ENCODE assay signal across 1 cellular context in the genomic region with DNA sequence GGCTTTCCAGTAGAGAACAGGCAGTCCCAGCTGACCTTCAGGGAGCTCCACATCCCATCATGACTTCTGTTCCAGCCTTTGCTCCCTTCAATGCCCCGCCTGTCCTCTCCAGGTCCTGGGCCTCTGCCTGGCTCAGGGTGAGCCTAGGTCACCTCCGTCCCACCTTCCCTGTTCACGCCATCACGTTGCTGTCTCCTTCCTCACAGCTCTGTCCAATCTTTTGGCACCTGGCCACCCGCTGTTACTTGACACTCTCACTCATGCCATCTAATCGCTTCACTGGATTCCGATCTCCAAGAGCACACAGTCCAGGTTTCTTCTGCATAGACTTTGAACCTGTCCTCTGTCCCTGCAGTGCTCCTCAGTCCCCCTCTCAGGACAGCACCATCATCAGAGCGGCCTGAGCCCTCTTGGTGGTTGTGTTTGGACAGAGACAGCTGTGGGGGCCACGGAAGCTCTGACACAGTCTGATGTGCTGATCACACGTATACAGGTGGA.
TF ChIP-seq lines count a peak whose summit lies in the region.

No MANE protein-coding gene starts in this region.

TF ChIP-seq in HepG2, 621 proteins besides CTCF, POLR2A, EP300 and RAD21 (continued from another document and continues in another):
- TF ChIP-seq, protein P1, sequence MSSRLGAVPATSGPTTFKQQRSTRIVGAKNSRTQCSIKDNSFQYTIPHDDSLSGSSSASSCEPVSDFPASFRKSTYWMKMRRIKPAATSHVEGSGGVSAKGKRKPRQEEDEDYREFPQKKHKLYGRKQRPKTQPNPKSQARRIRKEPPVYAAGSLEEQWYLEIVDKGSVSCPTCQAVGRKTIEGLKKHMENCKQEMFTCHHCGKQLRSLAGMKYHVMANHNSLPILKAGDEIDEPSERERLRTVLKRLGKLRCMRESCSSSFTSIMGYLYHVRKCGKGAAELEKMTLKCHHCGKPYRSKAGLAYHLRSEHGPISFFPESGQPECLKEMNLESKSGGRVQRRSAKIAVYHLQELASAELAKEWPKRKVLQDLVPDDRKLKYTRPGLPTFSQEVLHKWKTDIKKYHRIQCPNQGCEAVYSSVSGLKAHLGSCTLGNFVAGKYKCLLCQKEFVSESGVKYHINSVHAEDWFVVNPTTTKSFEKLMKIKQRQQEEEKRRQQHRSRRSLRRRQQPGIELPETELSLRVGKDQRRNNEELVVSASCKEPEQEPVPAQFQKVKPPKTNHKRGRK (CRISPR knock-in tag; IDR thresholded peaks at IDR 0.05): 0 out of 2 replicates have a peak, but pooled peaks have one; percentile 77
- TF ChIP-seq ZEB1 (IDR thresholded peaks at IDR 0.05; ENCODE audit: insufficient replicate concordance, low read depth) (peak; percentile 33), ZNF7 (CRISPR knock-in tag; IDR thresholded peaks at IDR 0.05) (no peak), ZMYM2 (CRISPR knock-in tag; IDR thresholded peaks at IDR 0.05) (peak; percentile 97), ZNF414 (CRISPR knock-in tag; IDR thresholded peaks at IDR 0.05) (peak; percentile 86), FLYWCH1 (CRISPR knock-in tag; IDR thresholded peaks at IDR 0.05) (no peak), PAX8 (CRISPR knock-in tag; IDR thresholded peaks at IDR 0.05; ENCODE audit: borderline replicate concordance) (no peak), NPAS2 (CRISPR knock-in tag; IDR thresholded peaks at IDR 0.05; ENCODE audit: borderline replicate concordance) (no peak), HNF4A (CRISPR knock-in tag; IDR thresholded peaks at IDR 0.05) (peak; percentile 100), SKI (IDR thresholded peaks at IDR 0.05; ENCODE audit: partially characterized antibody) (peak; percentile 59), ZNF576 (CRISPR knock-in tag; IDR thresholded peaks at IDR 0.05) (no peak), SNAPC2 (CRISPR knock-in tag; IDR thresholded peaks at IDR 0.05) (no peak), MIXL1 (CRISPR knock-in tag; IDR thresholded peaks at IDR 0.05) (peak; percentile 34; the same call in 1 of the 2 replicates), ZNF841 (CRISPR knock-in tag; IDR thresholded peaks at IDR 0.05; ENCODE audit: borderline replicate concordance) (no peak; the same call in 1 of the 2 replicates), TMF1 (CRISPR knock-in tag; IDR thresholded peaks at IDR 0.05; ENCODE audit: low read depth) (no peak), KLF6 (CRISPR knock-in tag; IDR thresholded peaks at IDR 0.05) (no peak), ZNF878 (CRISPR knock-in tag; IDR thresholded peaks at IDR 0.05) (no peak), ZFAT (CRISPR knock-in tag; conservative IDR thresholded peaks at IDR 0.05) (no peak), SATB2 (CRISPR knock-in tag; IDR thresholded peaks at IDR 0.05) (0 out of 2 replicates have a peak, but pooled peaks have one; percentile 3), CBX1 (IDR thresholded peaks at IDR 0.05; ENCODE audit: low read depth) (no peak), MED13 (CRISPR knock-in tag; IDR thresholded peaks at IDR 0.05) (no peak), ISL2 (CRISPR knock-in tag; IDR thresholded peaks at IDR 0.05) (0 out of 2 replicates have a peak, but pooled peaks have one; percentile 14), CEBPB (IDR thresholded peaks at IDR 0.05; ENCODE audit: borderline replicate concordance, low read depth, low read length) (no peak), ZNF337 (CRISPR knock-in tag; IDR thresholded peaks at IDR 0.05; ENCODE audit: borderline replicate concordance, low read depth) (no peak), ZNF383 (CRISPR knock-in tag; IDR thresholded peaks at IDR 0.05; ENCODE audit: borderline replicate concordance) (no peak), GLI4 (CRISPR knock-in tag; IDR thresholded peaks at IDR 0.05; ENCODE audit: borderline replicate concordance) (peak; percentile 50; the same call in 1 of the 2 replicates), KDM2A (CRISPR knock-in tag; IDR thresholded peaks at IDR 0.05; ENCODE audit: borderline replicate concordance, low read depth) (peak; percentile 54; the same call in 1 of the 2 replicates), TP53 (CRISPR knock-in tag; conservative IDR thresholded peaks at IDR 0.05) (no peak), SMAD3 (CRISPR knock-in tag; IDR thresholded peaks at IDR 0.05) (no peak; the same call in none of the 2 replicates), ZNF460 (CRISPR knock-in tag; IDR thresholded peaks at IDR 0.05; ENCODE audit: borderline replicate concordance) (no peak; the same call in 1 of the 2 replicates), ZFP91 (CRISPR knock-in tag; IDR thresholded peaks at IDR 0.05; ENCODE audit: borderline replicate concordance) (peak; percentile 89), ZNF350 (CRISPR knock-in tag; IDR thresholded peaks at IDR 0.05; ENCODE audit: borderline replicate concordance, low read depth) (peak; percentile 67), ZNF850 (CRISPR knock-in tag; conservative IDR thresholded peaks at IDR 0.05) (no peak), ZNF484 (CRISPR knock-in tag; IDR thresholded peaks at IDR 0.05; ENCODE audit: borderline replicate concordance, low read depth) (no peak), KLF12 (CRISPR knock-in tag; IDR thresholded peaks at IDR 0.05; ENCODE audit: borderline replicate concordance) (no peak), ZZZ3 (CRISPR knock-in tag; IDR thresholded peaks at IDR 0.05; ENCODE audit: borderline replicate concordance) (no peak), HNRNPK (IDR thresholded peaks at IDR 0.05; ENCODE audit: low read depth, low read length, poor library complexity, severe bottlenecking) (no peak)
- TF ChIP-seq, protein P2, sequence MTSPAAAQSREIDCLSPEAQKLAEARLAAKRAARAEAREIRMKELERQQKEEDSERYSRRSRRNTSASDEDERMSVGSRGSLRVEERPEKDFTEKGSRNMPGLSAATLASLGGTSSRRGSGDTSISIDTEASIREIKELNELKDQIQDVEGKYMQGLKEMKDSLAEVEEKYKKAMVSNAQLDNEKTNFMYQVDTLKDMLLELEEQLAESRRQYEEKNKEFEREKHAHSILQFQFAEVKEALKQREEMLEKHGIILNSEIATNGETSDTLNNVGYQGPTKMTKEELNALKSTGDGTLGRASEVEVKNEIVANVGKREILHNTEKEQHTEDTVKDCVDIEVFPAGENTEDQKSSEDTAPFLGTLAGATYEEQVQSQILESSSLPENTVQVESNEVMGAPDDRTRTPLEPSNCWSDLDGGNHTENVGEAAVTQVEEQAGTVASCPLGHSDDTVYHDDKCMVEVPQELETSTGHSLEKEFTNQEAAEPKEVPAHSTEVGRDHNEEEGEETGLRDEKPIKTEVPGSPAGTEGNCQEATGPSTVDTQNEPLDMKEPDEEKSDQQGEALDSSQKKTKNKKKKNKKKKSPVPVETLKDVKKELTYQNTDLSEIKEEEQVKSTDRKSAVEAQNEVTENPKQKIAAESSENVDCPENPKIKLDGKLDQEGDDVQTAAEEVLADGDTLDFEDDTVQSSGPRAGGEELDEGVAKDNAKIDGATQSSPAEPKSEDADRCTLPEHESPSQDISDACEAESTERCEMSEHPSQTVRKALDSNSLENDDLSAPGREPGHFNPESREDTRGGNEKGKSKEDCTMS (CRISPR knock-in tag; conservative IDR thresholded peaks at IDR 0.05): no peak; the same call in 1 of the 2 replicates
- TF ChIP-seq, protein P3, sequence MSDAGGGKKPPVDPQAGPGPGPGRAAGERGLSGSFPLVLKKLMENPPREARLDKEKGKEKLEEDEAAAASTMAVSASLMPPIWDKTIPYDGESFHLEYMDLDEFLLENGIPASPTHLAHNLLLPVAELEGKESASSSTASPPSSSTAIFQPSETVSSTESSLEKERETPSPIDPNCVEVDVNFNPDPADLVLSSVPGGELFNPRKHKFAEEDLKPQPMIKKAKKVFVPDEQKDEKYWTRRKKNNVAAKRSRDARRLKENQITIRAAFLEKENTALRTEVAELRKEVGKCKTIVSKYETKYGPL (CRISPR knock-in tag; IDR thresholded peaks at IDR 0.05): no peak
- TF ChIP-seq, protein P4, sequence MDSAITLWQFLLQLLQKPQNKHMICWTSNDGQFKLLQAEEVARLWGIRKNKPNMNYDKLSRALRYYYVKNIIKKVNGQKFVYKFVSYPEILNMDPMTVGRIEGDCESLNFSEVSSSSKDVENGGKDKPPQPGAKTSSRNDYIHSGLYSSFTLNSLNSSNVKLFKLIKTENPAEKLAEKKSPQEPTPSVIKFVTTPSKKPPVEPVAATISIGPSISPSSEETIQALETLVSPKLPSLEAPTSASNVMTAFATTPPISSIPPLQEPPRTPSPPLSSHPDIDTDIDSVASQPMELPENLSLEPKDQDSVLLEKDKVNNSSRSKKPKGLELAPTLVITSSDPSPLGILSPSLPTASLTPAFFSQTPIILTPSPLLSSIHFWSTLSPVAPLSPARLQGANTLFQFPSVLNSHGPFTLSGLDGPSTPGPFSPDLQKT (CRISPR knock-in tag; IDR thresholded peaks at IDR 0.05; ENCODE audit: borderline replicate concordance): no peak
- TF ChIP-seq, protein P5, sequence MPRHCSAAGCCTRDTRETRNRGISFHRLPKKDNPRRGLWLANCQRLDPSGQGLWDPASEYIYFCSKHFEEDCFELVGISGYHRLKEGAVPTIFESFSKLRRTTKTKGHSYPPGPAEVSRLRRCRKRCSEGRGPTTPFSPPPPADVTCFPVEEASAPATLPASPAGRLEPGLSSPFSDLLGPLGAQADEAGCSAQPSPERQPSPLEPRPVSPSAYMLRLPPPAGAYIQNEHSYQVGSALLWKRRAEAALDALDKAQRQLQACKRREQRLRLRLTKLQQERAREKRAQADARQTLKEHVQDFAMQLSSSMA (CRISPR knock-in tag; IDR thresholded peaks at IDR 0.05): no peak
- TF ChIP-seq, protein P6, sequence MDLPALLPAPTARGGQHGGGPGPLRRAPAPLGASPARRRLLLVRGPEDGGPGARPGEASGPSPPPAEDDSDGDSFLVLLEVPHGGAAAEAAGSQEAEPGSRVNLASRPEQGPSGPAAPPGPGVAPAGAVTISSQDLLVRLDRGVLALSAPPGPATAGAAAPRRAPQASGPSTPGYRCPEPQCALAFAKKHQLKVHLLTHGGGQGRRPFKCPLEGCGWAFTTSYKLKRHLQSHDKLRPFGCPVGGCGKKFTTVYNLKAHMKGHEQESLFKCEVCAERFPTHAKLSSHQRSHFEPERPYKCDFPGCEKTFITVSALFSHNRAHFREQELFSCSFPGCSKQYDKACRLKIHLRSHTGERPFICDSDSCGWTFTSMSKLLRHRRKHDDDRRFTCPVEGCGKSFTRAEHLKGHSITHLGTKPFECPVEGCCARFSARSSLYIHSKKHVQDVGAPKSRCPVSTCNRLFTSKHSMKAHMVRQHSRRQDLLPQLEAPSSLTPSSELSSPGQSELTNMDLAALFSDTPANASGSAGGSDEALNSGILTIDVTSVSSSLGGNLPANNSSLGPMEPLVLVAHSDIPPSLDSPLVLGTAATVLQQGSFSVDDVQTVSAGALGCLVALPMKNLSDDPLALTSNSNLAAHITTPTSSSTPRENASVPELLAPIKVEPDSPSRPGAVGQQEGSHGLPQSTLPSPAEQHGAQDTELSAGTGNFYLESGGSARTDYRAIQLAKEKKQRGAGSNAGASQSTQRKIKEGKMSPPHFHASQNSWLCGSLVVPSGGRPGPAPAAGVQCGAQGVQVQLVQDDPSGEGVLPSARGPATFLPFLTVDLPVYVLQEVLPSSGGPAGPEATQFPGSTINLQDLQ (CRISPR knock-in tag; IDR thresholded peaks at IDR 0.05): no peak
- TF ChIP-seq, protein P7, sequence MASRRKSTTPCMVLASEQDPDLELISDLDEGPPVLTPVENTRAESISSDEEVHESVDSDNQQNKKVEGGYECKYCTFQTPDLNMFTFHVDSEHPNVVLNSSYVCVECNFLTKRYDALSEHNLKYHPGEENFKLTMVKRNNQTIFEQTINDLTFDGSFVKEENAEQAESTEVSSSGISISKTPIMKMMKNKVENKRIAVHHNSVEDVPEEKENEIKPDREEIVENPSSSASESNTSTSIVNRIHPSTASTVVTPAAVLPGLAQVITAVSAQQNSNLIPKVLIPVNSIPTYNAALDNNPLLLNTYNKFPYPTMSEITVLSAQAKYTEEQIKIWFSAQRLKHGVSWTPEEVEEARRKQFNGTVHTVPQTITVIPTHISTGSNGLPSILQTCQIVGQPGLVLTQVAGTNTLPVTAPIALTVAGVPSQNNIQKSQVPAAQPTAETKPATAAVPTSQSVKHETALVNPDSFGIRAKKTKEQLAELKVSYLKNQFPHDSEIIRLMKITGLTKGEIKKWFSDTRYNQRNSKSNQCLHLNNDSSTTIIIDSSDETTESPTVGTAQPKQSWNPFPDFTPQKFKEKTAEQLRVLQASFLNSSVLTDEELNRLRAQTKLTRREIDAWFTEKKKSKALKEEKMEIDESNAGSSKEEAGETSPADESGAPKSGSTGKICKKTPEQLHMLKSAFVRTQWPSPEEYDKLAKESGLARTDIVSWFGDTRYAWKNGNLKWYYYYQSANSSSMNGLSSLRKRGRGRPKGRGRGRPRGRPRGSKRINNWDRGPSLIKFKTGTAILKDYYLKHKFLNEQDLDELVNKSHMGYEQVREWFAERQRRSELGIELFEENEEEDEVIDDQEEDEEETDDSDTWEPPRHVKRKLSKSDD (CRISPR knock-in tag; IDR thresholded peaks at IDR 0.05; ENCODE audit: low read depth): peak; percentile 77; the same call in 1 of the 2 replicates
- TF ChIP-seq, protein P8, sequence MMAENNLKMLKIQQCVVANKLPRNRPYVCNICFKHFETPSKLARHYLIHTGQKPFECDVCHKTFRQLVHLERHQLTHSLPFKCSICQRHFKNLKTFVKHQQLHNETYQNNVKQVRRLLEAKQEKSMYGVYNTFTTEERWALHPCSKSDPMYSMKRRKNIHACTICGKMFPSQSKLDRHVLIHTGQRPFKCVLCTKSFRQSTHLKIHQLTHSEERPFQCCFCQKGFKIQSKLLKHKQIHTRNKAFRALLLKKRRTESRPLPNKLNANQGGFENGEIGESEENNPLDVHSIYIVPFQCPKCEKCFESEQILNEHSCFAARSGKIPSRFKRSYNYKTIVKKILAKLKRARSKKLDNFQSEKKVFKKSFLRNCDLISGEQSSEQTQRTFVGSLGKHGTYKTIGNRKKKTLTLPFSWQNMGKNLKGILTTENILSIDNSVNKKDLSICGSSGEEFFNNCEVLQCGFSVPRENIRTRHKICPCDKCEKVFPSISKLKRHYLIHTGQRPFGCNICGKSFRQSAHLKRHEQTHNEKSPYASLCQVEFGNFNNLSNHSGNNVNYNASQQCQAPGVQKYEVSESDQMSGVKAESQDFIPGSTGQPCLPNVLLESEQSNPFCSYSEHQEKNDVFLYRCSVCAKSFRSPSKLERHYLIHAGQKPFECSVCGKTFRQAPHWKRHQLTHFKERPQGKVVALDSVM (CRISPR knock-in tag; IDR thresholded peaks at IDR 0.05): no peak
